In genomic region chr6:37699138-37699766, GRCh38 we compare ENCODE assay signal across 8 cellular contexts. TPM values are rescaled to one million over a fixed set of nuclear protein-coding genes. Genes with fewer than 3 reads are reported as not detected.
A peak's percentile ranks its signal among the peaks of the same experiment; 100 is the strongest.
DNase-seq lines count a peak whose midpoint lies in the region; ATAC-seq and TF ChIP-seq lines count a peak whose summit lies in the region.

No MANE protein-coding gene starts in this region.

- ATAC-seq in foreskin keratinocyte (peak; percentile 12), HG02798 (IDR thresholded peaks at IDR 0.05; ENCODE audit: poor library complexity, unreplicated experiment) (no peak)

- peak in 4 of 6 experiments; percentile 58 to 80 (median 74) for DNase-seq in stimulated activated naive CD4-positive, alpha-beta T cell (lab: John Stamatoyannopoulos, UW)
- no peak for DNase-seq in stimulated activated naive CD4-positive, alpha-beta T cell treated with Interleukin-2 at 50 U/mL for 16 hours (lab: John Stamatoyannopoulos, UW)
- DNase-seq in activated CD4-positive, alpha-beta T cell treated with anti-CD3 and anti-CD28 coated beads, Interleukin-2, amount 50 U/mL, for 24 hours (ENCODE audit: low read depth in 1 of 2, low spot score in 1 of 2), result peak; percentile 24 to 36
- DNase-seq in foreskin keratinocyte (no peak), SKM-1 (lab: John Stamatoyannopoulos, UW; ENCODE audit: unreplicated experiment) (no peak), posterior cingulate gyrus (no peak)
- peak in 2 of 3 experiments; percentile 68 to 69 for DNase-seq in stimulated activated CD4-positive, alpha-beta T cell treated with anti-CD3 and anti-CD28 coated beads, TNF-alpha, amount 100 ng/mL, for 4 hours (ENCODE audit: low read depth in 3 of 3)

- H3K27me3 ChIP-seq in foreskin keratinocyte, result peaks cover 69% of the 10 kb centered on the region

- H3K27ac ChIP-seq in foreskin keratinocyte, result no peak overlapping the region

- no peaks in the 10 kb centered on the region for H3K4me1 ChIP-seq in foreskin keratinocyte

- TF ChIP-seq CTCF in foreskin keratinocyte (conservative IDR thresholded peaks at IDR 0.05), result no peak

- intact Hi-C loops in posterior cingulate gyrus (cut with DNase I), result loop anchor here (5.0 to 10.0 kb wide), 2 partner anchors 374 to 793 kb away; no protein-coding TSS in a partner anchor

RNA-seq across cellular contexts. Expression of gene MDGA1, which starts 1.6 kb away (rescaled TPM):
- total RNA-seq in foreskin keratinocyte, result 0.32 and 1.5 TPM in 2 replicates
- polyA plus RNA-seq in foreskin keratinocyte, result 0.18 and 1.0 TPM in 2 replicates

Comparison
In these comparisons a context has a peak if more than half of its experiments do, and no peak if none do; other contexts are left out.
1. DNase-seq: peak in stimulated activated naive CD4-positive, alpha-beta T cell (4 of 6), activated CD4-positive, alpha-beta T cell treated with anti-CD3 and anti-CD28 coated beads, Interleukin-2, amount 50 U/mL, for 24 hours (2 of 2) and stimulated activated CD4-positive, alpha-beta T cell treated with anti-CD3 and anti-CD28 coated beads, TNF-alpha, amount 100 ng/mL, for 4 hours (2 of 3); none in stimulated activated naive CD4-positive, alpha-beta T cell treated with Interleukin-2 at 50 U/mL for 16 hours (single experiment), foreskin keratinocyte (0 of 2), SKM-1 (single experiment) and posterior cingulate gyrus (0 of 10).